1 cellular context compared by ENCODE assay signal in genomic region chr19:33771308-33772101, GRCh38.
TF ChIP-seq lines count a peak whose summit lies in the region.

No MANE protein-coding gene starts in this region.

TF ChIP-seq in K562, 482 proteins besides CTCF, POLR2A, EP300 and RAD21 (continued from another document and continues in another):
- TF ChIP-seq RBM14 (IDR thresholded peaks at IDR 0.05; ENCODE audit: borderline replicate concordance, insufficient read depth, low read depth, low read length) (no peak), HDAC2 (IDR thresholded peaks at IDR 0.05) (0 out of 2 replicates have a peak, but pooled peaks have one; percentile 41), MCM2 (IDR thresholded peaks at IDR 0.05; ENCODE audit: low read depth) (no peak), ZKSCAN8 (CRISPR knock-in tag; IDR thresholded peaks at IDR 0.05) (no peak), RB1 (IDR thresholded peaks at IDR 0.05; ENCODE audit: low read depth) (peak; percentile 98), DDX20 (tag; IDR thresholded peaks at IDR 0.05; ENCODE audit: low read depth) (no peak), MYC (IDR thresholded peaks at IDR 0.05; ENCODE audit: low read depth, low read length) (no peak), MYC (CRISPR knock-in tag; IDR thresholded peaks at IDR 0.05; ENCODE audit: borderline replicate concordance, low read depth) (no peak), ZNF696 (CRISPR knock-in tag; conservative IDR thresholded peaks at IDR 0.05) (no peak), SIRT6 (IDR thresholded peaks at IDR 0.05; ENCODE audit: low read depth, low read length) (no peak), ZSCAN32 (CRISPR knock-in tag; IDR thresholded peaks at IDR 0.05) (no peak), FOS (IDR thresholded peaks at IDR 0.05; ENCODE audit: extremely low read depth, insufficient read length) (no peak), ZNF707 (CRISPR knock-in tag; conservative IDR thresholded peaks at IDR 0.05) (no peak), COPS2 (conservative IDR thresholded peaks at IDR 0.05) (no peak), DNMT1 (IDR thresholded peaks at IDR 0.05) (no peak), ZNF12 (CRISPR knock-in tag; IDR thresholded peaks at IDR 0.05) (no peak), KHSRP (IDR thresholded peaks at IDR 0.05) (no peak), ELF1 (tag; IDR thresholded peaks at IDR 0.05) (no peak), JUNB (CRISPR knock-in tag; conservative IDR thresholded peaks at IDR 0.05) (no peak), FOSL1 (tag; conservative IDR thresholded peaks at IDR 0.05) (no peak), ZNF217 (CRISPR knock-in tag; IDR thresholded peaks at IDR 0.05) (no peak), ZNF124 (CRISPR knock-in tag; IDR thresholded peaks at IDR 0.05) (no peak), DEAF1 (CRISPR knock-in tag; IDR thresholded peaks at IDR 0.05) (peak; percentile 49), BRF2 (IDR thresholded peaks at IDR 0.05; ENCODE audit: borderline replicate concordance, insufficient read depth, insufficient read length) (no peak), CEBPG (CRISPR knock-in tag; IDR thresholded peaks at IDR 0.05) (no peak), CEBPG (tag; conservative IDR thresholded peaks at IDR 0.05 in 1 of 2, IDR thresholded peaks at IDR 0.05 in 1 of 2) (no peak), HMBOX1 (IDR thresholded peaks at IDR 0.05) (no peak), SMARCE1 (IDR thresholded peaks at IDR 0.05) (no peak), ZNF121 (CRISPR knock-in tag; conservative IDR thresholded peaks at IDR 0.05) (no peak), HMGXB4 (CRISPR knock-in tag; IDR thresholded peaks at IDR 0.05) (no peak), ATF4 (CRISPR knock-in tag; IDR thresholded peaks at IDR 0.05) (no peak), ZNF609 (CRISPR knock-in tag; IDR thresholded peaks at IDR 0.05; ENCODE audit: borderline replicate concordance) (no peak), ZFP36 (IDR thresholded peaks at IDR 0.05; ENCODE audit: low read depth, low read length, partially characterized antibody) (no peak), CREM (IDR thresholded peaks at IDR 0.05; ENCODE audit: low read depth) (peak; percentile 47; the same call in 1 of the 2 replicates), XRCC3 (IDR thresholded peaks at IDR 0.05) (no peak), MLX (CRISPR knock-in tag; conservative IDR thresholded peaks at IDR 0.05) (no peak), JUND (IDR thresholded peaks at IDR 0.05; ENCODE audit: borderline replicate concordance, low read depth, low read length) (0 out of 2 replicates have a peak, but pooled peaks have one; percentile 26), JUND (tag; IDR thresholded peaks at IDR 0.05; ENCODE audit: borderline replicate concordance, low read depth, low read length) (no peak), ZZZ3 (IDR thresholded peaks at IDR 0.05) (no peak), CBX2 (IDR thresholded peaks at IDR 0.05; ENCODE audit: insufficient read depth, low read length, poor library complexity, severe bottlenecking) (no peak), C11orf30 (IDR thresholded peaks at IDR 0.05; ENCODE audit: low read depth) (no peak), MLLT1 (IDR thresholded peaks at IDR 0.05) (no peak), GMEB1 (CRISPR knock-in tag; IDR thresholded peaks at IDR 0.05) (no peak), ZNF253 (CRISPR knock-in tag; conservative IDR thresholded peaks at IDR 0.05) (no peak), ZNF408 (CRISPR knock-in tag; IDR thresholded peaks at IDR 0.05; ENCODE audit: low read depth) (no peak), EP400 (IDR thresholded peaks at IDR 0.05) (no peak), PTRF (tag; IDR thresholded peaks at IDR 0.05) (no peak), SNRNP70 (optimal IDR thresholded peaks at IDR 0.05; ENCODE audit: low read depth, low read length) (no peak), U2AF1 (optimal IDR thresholded peaks at IDR 0.05; ENCODE audit: low read depth, low read length) (no peak), ZBTB49 (CRISPR knock-in tag; IDR thresholded peaks at IDR 0.05; ENCODE audit: borderline replicate concordance) (no peak), ZKSCAN3 (CRISPR knock-in tag; IDR thresholded peaks at IDR 0.05) (no peak), SRSF9 (IDR thresholded peaks at IDR 0.05; ENCODE audit: borderline replicate concordance, low read depth, low read length) (no peak)
